ENCODE assay signal across 1 cellular context in genomic region chr13:27383104-27383921, GRCh38.
TF ChIP-seq lines count a peak whose summit lies in the region.

No MANE protein-coding gene starts in this region.

TF ChIP-seq in HepG2, 621 proteins besides CTCF, POLR2A, EP300 and RAD21 (continued from another document and continues in another):
- TF ChIP-seq ZNF318 (CRISPR knock-in tag; IDR thresholded peaks at IDR 0.05) (no peak), ZFP36 (IDR thresholded peaks at IDR 0.05; ENCODE audit: borderline replicate concordance, low read depth, low read length, partially characterized antibody) (no peak), NR0B2 (CRISPR knock-in tag; IDR thresholded peaks at IDR 0.05) (no peak), DMTF1 (CRISPR knock-in tag; IDR thresholded peaks at IDR 0.05) (no peak), ERF (CRISPR knock-in tag; IDR thresholded peaks at IDR 0.05) (no peak), IRF2 (CRISPR knock-in tag; IDR thresholded peaks at IDR 0.05) (peak; percentile 22; the same call in 1 of the 2 replicates), ZBTB46 (CRISPR knock-in tag; IDR thresholded peaks at IDR 0.05; ENCODE audit: borderline replicate concordance) (no peak), ZBTB26 (CRISPR knock-in tag; IDR thresholded peaks at IDR 0.05; ENCODE audit: borderline replicate concordance) (no peak), ZNF749 (CRISPR knock-in tag; IDR thresholded peaks at IDR 0.05; ENCODE audit: borderline replicate concordance) (0 out of 2 replicates have a peak, but pooled peaks have one; percentile 53), FOXC1 (CRISPR knock-in tag; IDR thresholded peaks at IDR 0.05; ENCODE audit: borderline replicate concordance) (peak; percentile 57), ZKSCAN5 (CRISPR knock-in tag; IDR thresholded peaks at IDR 0.05) (no peak), DDIT3 (CRISPR knock-in tag; IDR thresholded peaks at IDR 0.05) (no peak), GATAD1 (CRISPR knock-in tag; IDR thresholded peaks at IDR 0.05) (no peak), ZNF646 (CRISPR knock-in tag; IDR thresholded peaks at IDR 0.05) (no peak), SMAD3 (CRISPR knock-in tag; IDR thresholded peaks at IDR 0.05) (peak; percentile 44; the same call in 1 of the 2 replicates), ELF3 (CRISPR knock-in tag; IDR thresholded peaks at IDR 0.05) (peak; percentile 32; the same call in 1 of the 2 replicates), FOSL2 (CRISPR knock-in tag; IDR thresholded peaks at IDR 0.05) (peak; percentile 19; the same call in 1 of the 2 replicates), ZNF20 (CRISPR knock-in tag; IDR thresholded peaks at IDR 0.05) (no peak), ZNF567 (CRISPR knock-in tag; IDR thresholded peaks at IDR 0.05; ENCODE audit: borderline replicate concordance) (no peak), ZMAT3 (CRISPR knock-in tag; conservative IDR thresholded peaks at IDR 0.05) (no peak), KLF15 (CRISPR knock-in tag; IDR thresholded peaks at IDR 0.05; ENCODE audit: borderline replicate concordance) (no peak), STAG1 (CRISPR knock-in tag; IDR thresholded peaks at IDR 0.05) (peak; percentile 77), KAT2B (IDR thresholded peaks at IDR 0.05; ENCODE audit: borderline replicate concordance, low read depth, low read length) (no peak), ZNF556 (CRISPR knock-in tag; IDR thresholded peaks at IDR 0.05; ENCODE audit: borderline replicate concordance) (no peak), RORA (CRISPR knock-in tag; IDR thresholded peaks at IDR 0.05) (no peak), POLR2AphosphoS2 (IDR thresholded peaks at IDR 0.05; ENCODE audit: low read depth, low read length) (no peak), POLR2AphosphoS5 (IDR thresholded peaks at IDR 0.05; ENCODE audit: low read depth, low read length) (no peak), ZNF674 (CRISPR knock-in tag; IDR thresholded peaks at IDR 0.05; ENCODE audit: low read depth) (no peak), ZNF143 (CRISPR knock-in tag; IDR thresholded peaks at IDR 0.05) (no peak), GABPA (IDR thresholded peaks at IDR 0.05; ENCODE audit: low read depth, low read length) (no peak), GABPA (CRISPR knock-in tag; IDR thresholded peaks at IDR 0.05; ENCODE audit: low read depth) (no peak), NR2F1 (CRISPR knock-in tag; IDR thresholded peaks at IDR 0.05) (no peak), REL (CRISPR knock-in tag; conservative IDR thresholded peaks at IDR 0.05) (no peak), DRAP1 (CRISPR knock-in tag; IDR thresholded peaks at IDR 0.05) (no peak), HNF1B (CRISPR knock-in tag; IDR thresholded peaks at IDR 0.05) (0 out of 2 replicates have a peak, but pooled peaks have one; percentile 18), GTF3A (CRISPR knock-in tag; conservative IDR thresholded peaks at IDR 0.05) (no peak), KMT2A (CRISPR knock-in tag; IDR thresholded peaks at IDR 0.05) (no peak; the same call in 1 of the 2 replicates), RXRA (CRISPR knock-in tag; IDR thresholded peaks at IDR 0.05) (peak; percentile 95)
